ENCODE assay signal across 2 cellular contexts in genomic region chr7:2818653-2819052, GRCh38.
TF ChIP-seq lines count a peak whose summit lies in the region.

No MANE protein-coding gene starts in this region.

TF ChIP-seq in WTC11, 78 proteins besides CTCF, POLR2A, EP300 and RAD21 (continued from another document):
- TF ChIP-seq ZNF232 (CRISPR knock-in tag; IDR thresholded peaks at IDR 0.05) (no peak), ZSCAN18 (CRISPR knock-in tag; IDR thresholded peaks at IDR 0.05) (no peak)

TF ChIP-seq in HepG2, 621 proteins besides CTCF, POLR2A, EP300 and RAD21 (continued from another document):
- no peak for TF ChIP-seq E2F2 (CRISPR knock-in tag; IDR thresholded peaks at IDR 0.05; ENCODE audit: borderline replicate concordance)
- no peak for TF ChIP-seq DNMT1 (CRISPR knock-in tag; IDR thresholded peaks at IDR 0.05)
- no peak for TF ChIP-seq ZNF766 (CRISPR knock-in tag; IDR thresholded peaks at IDR 0.05; ENCODE audit: borderline replicate concordance)
- TF ChIP-seq ZSCAN29 (CRISPR knock-in tag; conservative IDR thresholded peaks at IDR 0.05): no peak
- no peak for TF ChIP-seq RORA (CRISPR knock-in tag; IDR thresholded peaks at IDR 0.05)
- no peak for TF ChIP-seq PHF5A (CRISPR knock-in tag; IDR thresholded peaks at IDR 0.05; ENCODE audit: low read depth, unreplicated experiment)
- TF ChIP-seq ZNF770 (CRISPR knock-in tag; IDR thresholded peaks at IDR 0.05): no peak
- no peak for TF ChIP-seq EED (CRISPR knock-in tag; IDR thresholded peaks at IDR 0.05)
- TF ChIP-seq ZNF276 (CRISPR knock-in tag; IDR thresholded peaks at IDR 0.05; ENCODE audit: low read depth): no peak
- TF ChIP-seq NAIF1 (CRISPR knock-in tag; IDR thresholded peaks at IDR 0.05; ENCODE audit: borderline replicate concordance): no peak
- no peak for TF ChIP-seq POLR2G (IDR thresholded peaks at IDR 0.05; ENCODE audit: low read depth, low read length)
- no peak for TF ChIP-seq PHF8 (CRISPR knock-in tag; IDR thresholded peaks at IDR 0.05)
- no peak for TF ChIP-seq ZNF251 (CRISPR knock-in tag; IDR thresholded peaks at IDR 0.05)
- TF ChIP-seq SIX4 (CRISPR knock-in tag; IDR thresholded peaks at IDR 0.05): no peak
- TF ChIP-seq ZNF17 (CRISPR knock-in tag; IDR thresholded peaks at IDR 0.05): no peak
- TF ChIP-seq HBP1 (CRISPR knock-in tag; IDR thresholded peaks at IDR 0.05; ENCODE audit: low read depth): no peak
- TF ChIP-seq ZNF205 (CRISPR knock-in tag; IDR thresholded peaks at IDR 0.05): no peak
- TF ChIP-seq PRDM10 (CRISPR knock-in tag; IDR thresholded peaks at IDR 0.05; ENCODE audit: low read depth): no peak
